In the genomic region with DNA sequence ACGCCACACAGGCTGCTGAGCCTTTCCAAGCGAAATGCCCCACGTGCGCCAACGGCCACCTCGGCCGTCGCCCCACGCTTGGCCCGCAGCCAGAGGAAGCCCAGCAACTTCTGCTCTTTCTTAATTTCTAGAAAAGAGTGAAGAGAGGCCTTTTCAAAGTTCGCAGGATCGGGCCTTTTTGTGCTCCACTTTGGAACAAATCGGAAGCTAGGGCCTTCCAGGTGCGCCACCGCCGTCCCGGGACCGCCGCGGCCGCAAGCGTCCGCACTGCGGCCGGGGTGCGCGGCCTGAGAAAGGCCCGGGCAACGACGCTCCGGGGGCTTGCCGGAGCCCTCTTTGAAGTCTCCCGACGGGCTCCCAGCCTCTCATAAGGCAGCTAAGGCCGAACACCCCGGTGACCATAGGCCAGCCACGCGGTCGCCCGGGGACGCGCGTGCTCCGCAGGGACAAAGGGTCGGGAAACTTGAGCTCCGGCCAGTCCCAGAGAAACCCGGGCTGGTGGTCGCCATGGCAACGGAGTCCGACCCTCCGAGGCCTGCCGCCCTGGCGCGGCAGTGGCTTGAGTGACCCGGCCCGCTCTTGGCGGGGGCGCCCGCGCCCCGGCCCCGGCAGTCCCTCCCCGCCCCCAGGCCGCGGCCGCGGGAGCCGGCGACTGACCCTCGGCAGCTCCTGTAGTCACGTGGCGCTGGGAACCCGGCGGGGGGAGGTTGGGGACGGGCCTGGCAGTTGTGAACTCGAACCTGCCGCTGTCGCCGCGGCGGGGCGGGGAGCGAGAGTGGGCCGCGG, we compare ENCODE assay signal across 8 cellular contexts. TPM values are rescaled to one million over a fixed set of nuclear protein-coding genes. Genes with fewer than 3 reads are reported as not detected.
DNase-seq lines count a peak whose midpoint lies in the region; ATAC-seq, FAIRE-seq and TF ChIP-seq lines count a peak whose summit lies in the region.

A gene (plus strand): TSS at position 725 of the 786 bp plus-strand sequence. CDS start 890 bp downstream, outside the sequence.

- peak within 1 kb of the TSS; percentile 89 for H3K27ac Mint-ChIP-seq in T-helper 2 cell treated with Interferon-gamma antibody and Interleukin-4, amounts not matched to agents 5 μg/mL and 100 μg/mL, for 36 hours

- TF ChIP-seq POLR2A in GM12892 (IDR thresholded peaks at IDR 0.05; ENCODE audit: low read depth, low read length), result peak; percentile 78

- ATAC-seq in HG02759 (IDR thresholded peaks at IDR 0.05; ENCODE audit: unreplicated experiment) (peak; percentile 67), right cardiac atrium (peak; percentile 87 to 89)

- peak within 1 kb of the TSS; percentile 78 for H3K27ac ChIP-seq in right cardiac atrium (ENCODE audit: low read length)

- peaks cover 9% of the 10 kb centered on the region for H3K36me3 Mint-ChIP-seq in T-helper 2 cell treated with Interferon-gamma antibody and Interleukin-4, amounts not matched to agents 5 μg/mL and 100 μg/mL, for 36 hours (ENCODE audit: low read depth)

- H3K27me3 Mint-ChIP-seq in T-helper 2 cell treated with Interferon-gamma antibody and Interleukin-4, amounts not matched to agents 5 μg/mL and 100 μg/mL, for 36 hours (ENCODE audit: low read depth), result no peaks in the 10 kb centered on the region

- under 1% methylated on average over 85 of the region's 85 CpGs for WGBS in right cardiac atrium

- peak within 1 kb of the TSS; percentile 63 for H3K4me3 ChIP-seq in right cardiac atrium (ENCODE audit: low read length)

- H3K4me1 ChIP-seq in right cardiac atrium (ENCODE audit: control insufficient read depth, insufficient read depth, low read length), result peaks cover 4% of the 10 kb centered on the region

- H3K9me3 Mint-ChIP-seq in T-helper 2 cell treated with Interferon-gamma antibody and Interleukin-4, amounts not matched to agents 5 μg/mL and 100 μg/mL, for 36 hours, result no peaks in the 10 kb centered on the region

- H3K27me3 ChIP-seq in right cardiac atrium (ENCODE audit: control insufficient read depth, insufficient read depth), result no peaks in the 10 kb centered on the region

- DNase-seq in GM12892 (ENCODE audit: insufficient read length) (peak; percentile 82), NCI-H146 (lab: John Stamatoyannopoulos, UW) (peak; percentile 91), anterior cingulate cortex (lab: John Stamatoyannopoulos, UW) (peak; percentile 28 to 91 (median 85)), right cardiac atrium (peak; percentile 94 to 98 (median 97)), putamen (ENCODE audit: low spot score) (peak; percentile 88), urothelium cell line (ENCODE audit: low spot score) (peak; percentile 63)
- DNase-seq in T-helper 2 cell treated with Interferon-gamma antibody and Interleukin-4, amounts not matched to agents 5 μg/mL and 100 μg/mL, for 36 hours (ENCODE audit: low spot score), result peak; percentile 84

- no peaks in the 10 kb centered on the region for H3K9me3 ChIP-seq in right cardiac atrium (ENCODE audit: control insufficient read depth, low read length)

- intact Hi-C loops in right cardiac atrium (cut with DNase I), result loop anchor here in 1 of 4 donors (5.0 kb wide), 1 partner anchor 34 kb away; no protein-coding TSS in a partner anchor

- peak; percentile 90 for FAIRE-seq in GM12892 (lab: Jason Lieb, UNC)
- no peak for FAIRE-seq in urothelium cell line (lab: Jason Lieb, UNC)

- H3K4me1 Mint-ChIP-seq in T-helper 2 cell treated with Interferon-gamma antibody and Interleukin-4, amounts not matched to agents 5 μg/mL and 100 μg/mL, for 36 hours (ENCODE audit: low read depth), result peaks cover 27% of the 10 kb centered on the region

- H3K4me3 Mint-ChIP-seq in T-helper 2 cell treated with Interferon-gamma antibody and Interleukin-4, amounts not matched to agents 5 μg/mL and 100 μg/mL, for 36 hours, result peak within 1 kb of the TSS; percentile 95

RNA-seq across cellular contexts. Expression of the gene that starts here (rescaled TPM):
- polyA plus RNA-seq in GM12892 (2012; ENCODE audit: missing spikeins), result 46.6 TPM
- total RNA-seq in right cardiac atrium, result 100 to 1,000 TPM in 3 of 4 donors, 10 to 100 TPM in 1; 98.2 to 116 (median 107) TPM
- 70.6 TPM for polyA plus RNA-seq in right cardiac atrium

Comparison
In these comparisons a context has a peak if more than half of its experiments do, and no peak if none do; other contexts are left out.
1. Peak in every context shown above with its lines: DNase-seq, ATAC-seq, H3K4me3 ChIP-seq and H3K27ac ChIP-seq.